ENCODE assay signal across 8 cellular contexts in the genomic region with DNA sequence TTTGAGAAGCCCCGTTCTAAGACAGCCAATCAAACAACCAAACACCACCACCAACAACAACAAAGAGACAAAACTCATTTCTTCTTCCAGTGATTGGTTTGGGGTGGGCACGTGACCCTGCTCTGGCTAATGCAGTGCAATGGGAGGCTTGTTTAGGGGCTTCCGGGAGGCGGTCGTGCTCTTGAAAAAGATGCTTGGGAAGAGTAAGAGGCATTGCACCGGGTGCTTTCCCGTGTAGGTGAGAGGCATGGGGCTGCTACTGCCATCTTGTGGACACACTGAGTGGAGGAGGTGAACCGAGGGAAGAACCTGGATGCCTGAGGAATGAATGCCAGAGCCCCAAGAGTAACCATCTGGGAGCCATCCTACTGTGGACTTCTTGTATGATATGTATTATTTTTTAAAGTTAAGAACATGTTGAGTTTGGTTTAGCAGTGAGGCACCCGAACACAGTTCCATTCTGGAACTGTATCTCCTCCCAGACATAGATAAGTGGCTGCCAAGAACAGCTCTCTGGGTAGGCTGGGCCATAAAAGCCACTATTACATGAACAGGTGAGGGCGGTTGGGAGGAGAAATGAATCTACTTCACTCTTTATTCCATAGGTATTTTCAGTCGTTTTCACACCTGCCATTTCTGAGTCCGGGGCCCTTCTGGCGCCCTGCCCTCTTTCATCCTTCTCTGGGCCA. TPM values are rescaled to one million over a fixed set of nuclear protein-coding genes. Genes with fewer than 3 reads are reported as not detected.
A peak's percentile ranks its signal among the peaks of the same experiment; 100 is the strongest.
DNase-seq lines count a peak whose midpoint lies in the region; ATAC-seq, FAIRE-seq and TF ChIP-seq lines count a peak whose summit lies in the region.

No MANE protein-coding gene starts in this region.

- peaks cover 0 to 5% (median 0%) of the 10 kb centered on the region in 4 donors for H3K4me1 ChIP-seq in tibial nerve

- intact Hi-C loops in left colon (cut with DNase I, micrococcal nuclease) = loop anchor here in 1 of 2 donors (10.0 kb wide), 1 partner anchor 251 kb away; the partner anchor contains the start of genes APLF and FBXO48

- DNase-seq in NCI-H2107 treated with DMSO at 0.1 percent for 48 hours (lab: John Stamatoyannopoulos, UW; ENCODE audit: unreplicated experiment) (peak; percentile 32), NCI-H2107 (lab: John Stamatoyannopoulos, UW) (no peak), HTR-8/SVneo (ENCODE audit: insufficient read length, low spot score) (peak; percentile 69), SHP77 treated with DMSO at 0.1 percent for 48 hours (lab: John Stamatoyannopoulos, UW) (peak; percentile 19), bronchial epithelial cell (ENCODE audit: low read depth) (peak; percentile 66), left colon (peak; percentile 53 to 73), tibial nerve (ENCODE audit: low spot score in 2 of 2) (peak; percentile 19 to 34)

- no peaks in the 10 kb centered on the region for H3K9me3 ChIP-seq in tibial nerve

- FAIRE-seq in HTR-8/SVneo (lab: Jason Lieb, UNC) = no peak
- no peak for FAIRE-seq in bronchial epithelial cell (lab: Jason Lieb, UNC)

- H3K36me3 ChIP-seq in bronchial epithelial cell (ENCODE audit: control insufficient read depth, insufficient read depth, low read length) (no peaks in the 10 kb centered on the region), tibial nerve (no peaks in the 10 kb centered on the region)

- TF ChIP-seq CTCF in bronchial epithelial cell (IDR thresholded peaks at IDR 0.05; ENCODE audit: insufficient read depth, low read length, severe bottlenecking) (peak; percentile 86), tibial nerve (IDR thresholded peaks at IDR 0.05) (peak in 3 of 5 experiments; percentile 22 to 50 (median 30))

- no peak for TF ChIP-seq POLR2A in tibial nerve (IDR thresholded peaks at IDR 0.05)

- no peak for TF ChIP-seq EP300 in tibial nerve (IDR thresholded peaks at IDR 0.05)

- H3K27me3 ChIP-seq in bronchial epithelial cell (ENCODE audit: control insufficient read depth, insufficient read depth, low read length) = no peaks in the 10 kb centered on the region
- H3K27me3 ChIP-seq in tibial nerve = no peaks in the 10 kb centered on the region

- no peak overlapping the region for H3K4me3 ChIP-seq in bronchial epithelial cell (ENCODE audit: low read depth, low read length)
- no peak overlapping the region for H3K4me3 ChIP-seq in tibial nerve

- WGBS in tibial nerve, 2 donors = 50 to 60% methylated on average over 12 to 13 of the region's 13 CpGs

- ATAC-seq in GM21447 (IDR thresholded peaks at IDR 0.05; ENCODE audit: unreplicated experiment) (peak; percentile 44), left colon (peak; percentile 85)

- H3K27ac ChIP-seq in tibial nerve = peak overlapping the region in 1 of 4 donors; percentile 45

RNA-seq across cellular contexts. Expression of gene ARHGAP25, which starts 19.1 kb away (rescaled TPM):
- total RNA-seq in bronchial epithelial cell (0.77 and 0.79 TPM in 2 replicates), left colon (1 to 10 TPM; 3.7 to 7.0 TPM), tibial nerve (1 to 10 TPM; 4.3 to 9.6 (median 5.3) TPM)
